12 cellular contexts compared by ENCODE assay signal in the genomic region with DNA sequence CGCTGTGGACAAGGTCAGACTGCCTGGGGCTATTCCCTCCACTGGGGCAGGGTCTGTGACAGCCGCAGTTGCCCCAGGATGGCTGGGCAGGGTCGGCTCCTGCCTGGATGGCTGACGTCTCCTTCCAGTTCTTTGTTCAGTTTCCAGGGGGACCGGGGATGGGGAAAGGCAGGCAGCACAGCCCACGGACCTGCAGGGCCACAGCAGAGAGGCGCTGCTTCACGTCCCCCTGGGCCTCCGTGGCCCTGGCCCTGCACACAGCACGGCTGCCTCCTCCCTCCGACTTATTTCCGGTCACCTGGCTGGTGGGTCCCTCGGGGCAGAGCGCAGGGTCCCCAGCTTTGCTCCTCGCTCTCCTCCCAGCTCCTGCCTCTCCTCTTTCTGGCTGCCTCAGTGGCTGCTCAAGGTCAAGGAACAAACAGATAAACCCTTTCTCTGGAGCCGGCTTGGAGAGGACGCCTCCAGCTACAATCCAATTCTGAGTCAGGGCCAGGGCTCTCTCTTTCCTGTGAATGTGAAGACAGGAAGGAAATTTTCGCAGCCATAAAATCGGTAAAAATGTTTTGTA.
A peak's percentile ranks its signal among the peaks of the same experiment; 100 is the strongest.
DNase-seq lines count a peak whose midpoint lies in the region; ATAC-seq, FAIRE-seq and TF ChIP-seq lines count a peak whose summit lies in the region.
"Had no signal": no experiment of that assay in that cellular context is flagged by ENCODE, and none has a peak within 500 bp of the region (broad histone marks: within the 10 kb centered on the region; RNA-seq: fewer than 3 reads in every experiment).

No MANE protein-coding gene starts in this region.

- H3K79me2 ChIP-seq in K562 (ENCODE audit: control insufficient read depth, insufficient read depth, low read length), result no peaks in the 10 kb centered on the region

- H3K27ac ChIP-seq in K562 (ENCODE audit: extremely low read depth, low read depth, low read length) (no peak overlapping the region), uterus (peak overlapping the region; percentile 79 to 93)

- H3K9me3 ChIP-seq in K562 (replicated peaks; ENCODE audit: control insufficient read depth, insufficient read depth, low read depth, low read length) (no peaks in the 10 kb centered on the region), uterus (no peaks in the 10 kb centered on the region)

- intact Hi-C loops in K562 (cut with micrococcal nuclease), result no loop called here
- intact Hi-C loops in left cardiac atrium (cut with DNase I), result no loop called here
- intact Hi-C loops in uterus (cut with DNase I; ENCODE audit: low total_unique reads), result no loop called here

- CTCF ChIA-PET in K562 (lab: Yijun Ruan, JAX; ENCODE audit: low intra/inter-chr PET ratio), result no interaction called here

- no peak for TF ChIP-seq RAD21 in K562 (CRISPR knock-in tag; conservative IDR thresholded peaks at IDR 0.05 in 1 of 2, IDR thresholded peaks at IDR 0.05 in 1 of 2)

- H3K27me3 ChIP-seq in K562 (ENCODE audit: control insufficient read depth in 2 of 2, insufficient read depth in 2 of 2, low read length in 2 of 2), result no peaks in the 10 kb centered on the region
- no peaks in the 10 kb centered on the region for H3K27me3 ChIP-seq in uterus

- TF ChIP-seq POLR2A in K562 (conservative IDR thresholded peaks at IDR 0.05) (no peak), uterus (IDR thresholded peaks at IDR 0.05) (no peak)

- no peaks in the 10 kb centered on the region for H4K20me1 ChIP-seq in K562 (replicated peaks; ENCODE audit: control insufficient read depth, insufficient read depth, low read length)

- POLR2A ChIA-PET in K562 (lab: Yijun Ruan, JAX), result no interaction called here

- in situ Hi-C loops in K562 (cut with MboI), result no loop called here

- no peaks in the 10 kb centered on the region for H3K36me3 ChIP-seq in K562 (ENCODE audit: control insufficient read depth, insufficient read depth, low read length)
- no peaks in the 10 kb centered on the region for H3K36me3 ChIP-seq in uterus

- 32% methylated on average over 16 of the region's 19 CpGs for WGBS in K562 (ENCODE audit: insufficient coverage, low coverage, missing lambda C conversion rate)

- H3K9ac ChIP-seq in K562 (ENCODE audit: insufficient read depth in 1 of 2, low read depth in 2 of 2, low read length in 2 of 2), result no peak overlapping the region

- TF ChIP-seq CTCF in K562 (IDR thresholded peaks at IDR 0.05 in 2 of 3, conservative IDR thresholded peaks at IDR 0.05 in 1 of 3; ENCODE audit: insufficient read depth in 2 of 3, low read depth in 1 of 3, low read length in 3 of 3), result no peak
- TF ChIP-seq CTCF in uterus (IDR thresholded peaks at IDR 0.05), result no peak

- BruUV-seq in K562 (replicated peaks; lab: Mats Ljungman, UMichigan), result no TSS peak

- H3K4me3 ChIP-seq in K562 (no peak overlapping the region), uterus (no peak overlapping the region)

- H3K4me2 ChIP-seq in K562 (ENCODE audit: insufficient read depth, low read length), result no peak overlapping the region

- H2AFZ ChIP-seq in K562 (ENCODE audit: low read depth, low read length), result peak overlapping the region; percentile 28

- H3K9me1 ChIP-seq in K562 (ENCODE audit: control insufficient read depth, insufficient read depth, low read length), result no peaks in the 10 kb centered on the region

- H3K4me1 ChIP-seq in K562 (replicated peaks in 1 of 2; ENCODE audit: control insufficient read depth in 2 of 2, insufficient read depth in 2 of 2, low read length in 2 of 2) (peaks cover 3 to 14% of the 10 kb centered on the region in 2 experiments; a peak in 3 of 5 replicates), uterus (peaks cover 4 to 11% of the 10 kb centered on the region in 2 donors)

- no peak for TF ChIP-seq EP300 in K562 (IDR thresholded peaks at IDR 0.05; ENCODE audit: low read length)

- FAIRE-seq in K562 (lab: Jason Lieb, UNC), result no peak

- ATAC-seq in K562 (no peak), left cardiac atrium (peak; percentile 48 to 59), GM18909 (IDR thresholded peaks at IDR 0.05; ENCODE audit: poor library complexity, unreplicated experiment) (no peak), HG03196 (IDR thresholded peaks at IDR 0.05; ENCODE audit: unreplicated experiment) (no peak)
- ATAC-seq: naive thymus-derived CD8-positive, alpha-beta T cell had no signal

- DNase-seq in K562 (ENCODE audit: extremely low read depth in 1 of 4, low spot score in 3 of 4) (no peak), left cardiac atrium (no peak), pons (ENCODE audit: low spot score) (peak; percentile 16), uterus (peak in 1 of 2 donors; percentile 48), ureter (ENCODE audit: low spot score) (no peak)
- DNase-seq: activated naive CD4-positive, alpha-beta T cell; MM.1S; naive thymus-derived CD8-positive, alpha-beta T cell; NCI-H526; stimulated activated CD4-positive, alpha-beta T cell treated with anti-CD3 and anti-CD28 coated beads, Interleukin-4, amount 100 ng/mL, for 1 hour had no signal

TF ChIP-seq in K562, 482 proteins besides CTCF, POLR2A, EP300 and RAD21:
- 0 out of 2 replicates have a peak, but pooled peaks have one; percentile 5 for TF ChIP-seq ZNF316 (IDR thresholded peaks at IDR 0.05)
- TF ChIP-seq ARID1B (IDR thresholded peaks at IDR 0.05), result no peak

Comparison
In these comparisons a context has a peak if more than half of its experiments do, and no peak if none do; other contexts are left out.
1. ATAC-seq: peak in left cardiac atrium (2 of 2); none in K562 (single experiment), GM18909 (single experiment) and HG03196 (single experiment).